In the genomic region with DNA sequence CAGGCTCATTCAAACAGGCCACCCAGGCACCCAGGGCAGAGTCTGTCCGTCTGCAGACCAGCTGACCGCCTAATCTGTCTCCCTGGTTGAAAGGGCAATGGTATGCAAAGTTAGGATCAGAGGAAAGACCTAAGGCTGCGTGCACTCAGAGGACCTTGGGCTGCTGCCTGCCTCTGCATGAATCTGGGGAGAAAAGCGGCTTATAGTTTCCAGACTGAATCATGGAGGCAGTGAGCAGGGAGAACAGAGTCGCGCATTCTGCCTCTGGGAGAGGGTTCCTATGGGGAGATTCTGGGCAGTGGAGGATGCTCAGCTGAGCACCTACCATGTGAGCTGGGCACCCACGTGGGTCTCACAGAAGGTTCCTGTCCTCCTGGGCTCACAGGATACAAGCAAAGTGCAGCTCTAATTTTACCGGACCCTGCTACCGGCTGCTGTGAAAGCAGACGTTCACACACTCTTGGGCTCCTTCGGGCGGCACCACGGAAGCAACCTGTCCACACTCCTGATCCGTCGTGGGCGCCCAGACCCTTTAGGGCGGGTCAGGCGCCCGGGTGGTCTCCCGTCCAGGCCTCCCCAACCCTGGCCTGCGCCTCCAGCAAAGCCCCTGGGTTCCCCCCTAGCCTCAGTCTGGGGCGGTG, we compare ENCODE assay signal across 8 cellular contexts. TPM values are rescaled to one million over a fixed set of nuclear protein-coding genes. Genes with fewer than 3 reads are reported as not detected.
DNase-seq lines count a peak whose midpoint lies in the region; ATAC-seq, FAIRE-seq and TF ChIP-seq lines count a peak whose summit lies in the region.

No MANE protein-coding gene starts in this region.

- peak; percentile 14 for ATAC-seq in HG02759 (IDR thresholded peaks at IDR 0.05; ENCODE audit: unreplicated experiment)
- ATAC-seq in K562: peak; percentile 12

- H3K36me3 ChIP-seq in OCI-LY1 (ENCODE audit: insufficient read depth, low read length) (no peaks in the 10 kb centered on the region), K562 (ENCODE audit: control insufficient read depth, insufficient read depth, low read length) (peaks cover 40% of the 10 kb centered on the region), smooth muscle cell (ENCODE audit: low read depth) (no peaks in the 10 kb centered on the region)

- no peak overlapping the region for H3K27ac ChIP-seq in OCI-LY1 (ENCODE audit: low read depth, low read length, poor library complexity, severe bottlenecking)
- H3K27ac ChIP-seq in K562 (ENCODE audit: extremely low read depth, low read depth, low read length): peak overlapping the region; percentile 73
- no peak overlapping the region for H3K27ac ChIP-seq in smooth muscle cell (ENCODE audit: low read depth)

- TF ChIP-seq POLR2A in K562 (conservative IDR thresholded peaks at IDR 0.05): no peak

- H3K27me3 ChIP-seq in OCI-LY1 (ENCODE audit: insufficient read depth, low read length): 0 out of 2 replicates have a peak, but pooled peaks cover 9% of the 10 kb centered on the region
- H3K27me3 ChIP-seq in K562 (ENCODE audit: control insufficient read depth in 2 of 2, insufficient read depth in 2 of 2, low read length in 2 of 2): no peaks in the 10 kb centered on the region
- no peaks in the 10 kb centered on the region for H3K27me3 ChIP-seq in smooth muscle cell (ENCODE audit: low read depth)

- intact Hi-C loops in K562 (cut with micrococcal nuclease): loop anchor here (2.0 kb wide), 2 partner anchors 22 to 44 kb away; no protein-coding TSS in a partner anchor

- TF ChIP-seq RAD21 in K562 (CRISPR knock-in tag; conservative IDR thresholded peaks at IDR 0.05 in 1 of 2, IDR thresholded peaks at IDR 0.05 in 1 of 2): no peak

- H3K4me2 ChIP-seq in OCI-LY1 (ENCODE audit: low read length): peak overlapping the region; percentile 85
- H3K4me2 ChIP-seq in K562 (ENCODE audit: insufficient read depth, low read length): peak overlapping the region; percentile 96
- peak overlapping the region; percentile 99 for H3K4me2 ChIP-seq in smooth muscle cell

- POLR2A ChIA-PET in K562 (lab: Yijun Ruan, JAX): interaction anchor here (0.8 to 2.5 kb wide), 10 partner anchors 9 to 55 kb away, joined by 3 to 10 read pairs (median 5); a partner anchor contains a TSS

- CTCF ChIA-PET in K562 (lab: Yijun Ruan, JAX; ENCODE audit: low intra/inter-chr PET ratio): interaction anchor here (0.6 kb wide), 1 partner anchor 80 kb away, joined by 3 read pairs; no protein-coding TSS in a partner anchor

- peaks cover 16% of the 10 kb centered on the region for H3K4me1 ChIP-seq in OCI-LY1 (ENCODE audit: insufficient read depth, low read length, severe bottlenecking)
- H3K4me1 ChIP-seq in K562 (replicated peaks in 1 of 2; ENCODE audit: control insufficient read depth in 2 of 2, insufficient read depth in 2 of 2, low read length in 2 of 2): peaks cover 43 to 47% of the 10 kb centered on the region in 2 experiments
- H3K4me1 ChIP-seq in smooth muscle cell (ENCODE audit: low read depth): peaks cover 11% of the 10 kb centered on the region

- H3F3A ChIP-seq in OCI-LY1 (ENCODE audit: insufficient read depth, low read length): no peaks in the 10 kb centered on the region
- no peaks in the 10 kb centered on the region for H3F3A ChIP-seq in smooth muscle cell (ENCODE audit: low read depth)

- peak overlapping the region; percentile 63 for H3K9ac ChIP-seq in OCI-LY1 (ENCODE audit: low read length)
- peak overlapping the region; percentile 77 to 98 for H3K9ac ChIP-seq in K562 (ENCODE audit: insufficient read depth in 1 of 2, low read depth in 2 of 2, low read length in 2 of 2)
- H3K9ac ChIP-seq in smooth muscle cell (ENCODE audit: low read depth): peak overlapping the region; percentile 42

- no TSS peak for BruUV-seq in K562 (replicated peaks; lab: Mats Ljungman, UMichigan)

- no peaks in the 10 kb centered on the region for H3K9me2 ChIP-seq in OCI-LY1 (ENCODE audit: low read depth, low read length)

- H4K20me1 ChIP-seq in OCI-LY1 (ENCODE audit: insufficient read depth, low read length) (no peaks in the 10 kb centered on the region), K562 (replicated peaks; ENCODE audit: control insufficient read depth, insufficient read depth, low read length) (peaks cover 12% of the 10 kb centered on the region; the same call in 1 of the 2 replicates), smooth muscle cell (ENCODE audit: low read depth) (no peaks in the 10 kb centered on the region)

- H2AFZ ChIP-seq in OCI-LY1 (ENCODE audit: low read length) (no peak overlapping the region), K562 (ENCODE audit: low read depth, low read length) (peak overlapping the region; percentile 75), smooth muscle cell (ENCODE audit: low read depth) (peak overlapping the region; percentile 92)

- peaks cover under 1% of the 10 kb centered on the region for H3K9me1 ChIP-seq in K562 (ENCODE audit: control insufficient read depth, insufficient read depth, low read length)

- peak; percentile 40 for DNase-seq in activated CD4-positive, alpha-beta T cell treated with anti-CD3 and anti-CD28 coated beads for 48 hours
- no peak for DNase-seq in activated CD4-positive, alpha-beta T cell treated with anti-CD3 and anti-CD28 coated beads for 1 hour
- peak in 2 of 4 experiments; percentile 46 to 63 for DNase-seq in K562 (ENCODE audit: extremely low read depth in 1 of 4, low spot score in 3 of 4)
- peak; percentile 52 for DNase-seq in inferior parietal cortex (ENCODE audit: extremely low spot score)
- DNase-seq in smooth muscle cell (lab: John Stamatoyannopoulos, UW; ENCODE audit: unreplicated experiment): no peak
- DNase-seq in mucosa of gallbladder (ENCODE audit: low spot score): no peak

- H3K79me2 ChIP-seq in OCI-LY1 (ENCODE audit: insufficient read depth, low read length) (no peaks in the 10 kb centered on the region), K562 (ENCODE audit: control insufficient read depth, insufficient read depth, low read length) (peaks cover 55% of the 10 kb centered on the region), smooth muscle cell (ENCODE audit: low read depth) (no peaks in the 10 kb centered on the region)

- in situ Hi-C loops in K562 (cut with MboI): no loop called here

- FAIRE-seq in K562 (lab: Jason Lieb, UNC): peak; percentile 32

- peak overlapping the region; percentile 67 for H3K4me3 ChIP-seq in OCI-LY1 (ENCODE audit: low read depth, low read length, poor library complexity, severe bottlenecking)
- H3K4me3 ChIP-seq in K562: peak overlapping the region; percentile 80
- H3K4me3 ChIP-seq in smooth muscle cell: peak overlapping the region; percentile 79

- H3K9me3 ChIP-seq in OCI-LY1 (ENCODE audit: low read length) (no peaks in the 10 kb centered on the region), K562 (replicated peaks; ENCODE audit: control insufficient read depth, insufficient read depth, low read depth, low read length) (no peaks in the 10 kb centered on the region), smooth muscle cell (replicated peaks; ENCODE audit: low read depth) (no peaks in the 10 kb centered on the region)

- TF ChIP-seq EP300 in K562 (IDR thresholded peaks at IDR 0.05; ENCODE audit: low read length): no peak

- TF ChIP-seq CTCF in OCI-LY1 (IDR thresholded peaks at IDR 0.05; ENCODE audit: low read length): no peak
- no peak for TF ChIP-seq CTCF in K562 (IDR thresholded peaks at IDR 0.05 in 2 of 3, conservative IDR thresholded peaks at IDR 0.05 in 1 of 3; ENCODE audit: insufficient read depth in 2 of 3, low read depth in 1 of 3, low read length in 3 of 3)
- TF ChIP-seq CTCF in smooth muscle cell (IDR thresholded peaks at IDR 0.05; ENCODE audit: borderline replicate concordance, insufficient read depth, poor library complexity, severe bottlenecking): no peak

- under 1% methylated on average over 22 of the region's 22 CpGs for WGBS in K562 (ENCODE audit: insufficient coverage, low coverage, missing lambda C conversion rate)
- 11% methylated on average over 22 of the region's 22 CpGs for WGBS in smooth muscle cell (ENCODE audit: low lambda C conversion rate)

RNA-seq across cellular contexts. Expression of a gene that starts 0.8 kb away (rescaled TPM):
- total RNA-seq in K562 (2011; cell fraction: chromatin; rRNA removed; ENCODE audit: low replicate concordance): 238 and 543 TPM in 2 replicates
- 351 and 425 TPM in 2 replicates for total RNA-seq in K562 (2011; cell fraction: nucleolus; rRNA removed)
- total RNA-seq in K562 (2011; cell fraction: nucleoplasm; rRNA removed): 354 and 357 TPM in 2 replicates
- 52.8 and 83.0 TPM in 2 replicates for total RNA-seq in K562 (2014; rRNA removed)
- total RNA-seq in K562 (2014; rRNA removed; fragmentation: Illumina TruSeq; extraction: Trizol): 30.9 and 38.4 TPM in 2 replicates
- 36.0 and 38.7 TPM in 2 replicates for total RNA-seq in K562 (2015; rRNA removed; fragmentation: Illumina TruSeq; extraction: Trizol)
- 148 and 157 TPM in 2 replicates for total RNA-seq in K562 (2021)
- polyA plus RNA-seq in K562 (2011; rRNA removed): 81.9 and 168 TPM in 2 replicates
- polyA plus RNA-seq in K562 (2011; cell fraction: cytosol; rRNA removed): 161 and 163 TPM in 2 replicates
- 435 and 491 TPM in 2 replicates for polyA plus RNA-seq in K562 (2011; cell fraction: nucleus; rRNA removed)
- 87.6 and 124 TPM in 2 replicates for polyA plus RNA-seq in K562 (2012)
- 143 and 152 TPM in 2 replicates for polyA plus RNA-seq in K562 (2014; fragmentation: Illumina TruSeq; extraction: Trizol)
- polyA plus RNA-seq in K562 (2014; fragmentation: Nextera tagmentation; extraction: Ambion mirVana): 1 to 10 TPM in 1 of 2 experiments, under 1 TPM in 1; 0.56 to 4.7 TPM
- 79.2 and 92.6 TPM in 2 replicates for polyA plus RNA-seq in K562 (2014; rRNA removed)
- 83.0 and 106 TPM in 2 replicates for polyA minus RNA-seq in K562 (2011; rRNA and poly(A)+ RNA removed)
- 90.2 and 100 TPM in 2 replicates for polyA minus RNA-seq in K562 (2011; cell fraction: cytosol; rRNA and poly(A)+ RNA removed)
- polyA minus RNA-seq in K562 (2011; cell fraction: nucleus; rRNA and poly(A)+ RNA removed): 82.3 and 143 TPM in 2 replicates
- total RNA-seq in smooth muscle cell: 4.5 and 6.8 TPM in 2 replicates
- 10.1 and 16.9 TPM in 2 replicates for polyA plus RNA-seq in smooth muscle cell
- total RNA-seq in mucosa of gallbladder: 102 TPM

RNA-seq across cellular contexts. Expression of a gene that starts 51.6 kb away (rescaled TPM):
- total RNA-seq in K562 (2011; cell fraction: chromatin; rRNA removed; ENCODE audit: low replicate concordance): 193 and 317 TPM in 2 replicates
- total RNA-seq in K562 (2011; cell fraction: nucleolus; rRNA removed): 188 and 214 TPM in 2 replicates
- 283 and 301 TPM in 2 replicates for total RNA-seq in K562 (2011; cell fraction: nucleoplasm; rRNA removed)
- total RNA-seq in K562 (2014; rRNA removed) (717 and 744 TPM in 2 replicates), K562 (2014; rRNA removed; fragmentation: Illumina TruSeq; extraction: Trizol) (771 and 813 TPM in 2 replicates), K562 (2015; rRNA removed; fragmentation: Illumina TruSeq; extraction: Trizol) (795 and 812 TPM in 2 replicates), K562 (2021) (697 and 765 TPM in 2 replicates), smooth muscle cell (1,327 and 1,477 TPM in 2 replicates), mucosa of gallbladder (1,032 TPM)
- polyA plus RNA-seq in K562 (2011; rRNA removed) (1,118 and 1,197 TPM in 2 replicates), K562 (2014; fragmentation: Illumina TruSeq; extraction: Trizol) (825 and 860 TPM in 2 replicates), K562 (2014; fragmentation: Nextera tagmentation; extraction: Ambion mirVana) (1,000 to 10,000 TPM in 1 of 2 experiments, 100 to 1,000 TPM in 1; 927 to 1,153 TPM), K562 (2014; rRNA removed) (533 and 624 TPM in 2 replicates), smooth muscle cell (1,322 and 1,339 TPM in 2 replicates)
- 514 and 899 TPM in 2 replicates for polyA plus RNA-seq in K562 (2011; cell fraction: cytosol; rRNA removed)
- 518 and 627 TPM in 2 replicates for polyA plus RNA-seq in K562 (2011; cell fraction: nucleus; rRNA removed)
- polyA plus RNA-seq in K562 (2012): 1,269 and 1,358 TPM in 2 replicates
- polyA minus RNA-seq in K562 (2011; rRNA and poly(A)+ RNA removed): 765 and 975 TPM in 2 replicates
- 543 and 602 TPM in 2 replicates for polyA minus RNA-seq in K562 (2011; cell fraction: cytosol; rRNA and poly(A)+ RNA removed)
- 77.0 and 177 TPM in 2 replicates for polyA minus RNA-seq in K562 (2011; cell fraction: nucleus; rRNA and poly(A)+ RNA removed)

Comparison
In these comparisons a context has a peak if more than half of its experiments do, and no peak if none do; other contexts are left out.
1. DNase-seq: peak in activated CD4-positive, alpha-beta T cell treated with anti-CD3 and anti-CD28 coated beads for 48 hours (single experiment) and inferior parietal cortex (single experiment); none in activated CD4-positive, alpha-beta T cell treated with anti-CD3 and anti-CD28 coated beads for 1 hour (single experiment), smooth muscle cell (single experiment) and mucosa of gallbladder (single experiment).
2. Peak in every context shown above with its lines, with median percentiles within 50 percentile points of each other: H3K4me2 ChIP-seq, H3K4me3 ChIP-seq and H3K9ac ChIP-seq.